Comparison of ENCODE assay signal across 9 cellular contexts in genomic region chr15:53978248-53978906, GRCh38. TPM values are rescaled to one million over a fixed set of nuclear protein-coding genes. Genes with fewer than 3 reads are reported as not detected.
A peak's percentile ranks its signal among the peaks of the same experiment; 100 is the strongest.
DNase-seq lines count a peak whose midpoint lies in the region; ATAC-seq, FAIRE-seq and TF ChIP-seq lines count a peak whose summit lies in the region.
"Had no signal": no experiment of that assay in that cellular context is flagged by ENCODE, and none has a peak within 500 bp of the region (broad histone marks: within the 10 kb centered on the region; RNA-seq: fewer than 3 reads in every experiment).

Gene UNC13C, plus strand, starts transcription at chr15:53978441. Its CDS starts 34,463 bp downstream, at chr15:54012904.

- no peak for TF ChIP-seq CTCF in lower lobe of right lung (IDR thresholded peaks at IDR 0.05)
- TF ChIP-seq CTCF in upper lobe of right lung (IDR thresholded peaks at IDR 0.05) = no peak

- H3K36me3 ChIP-seq in lower lobe of right lung (no peaks in the 10 kb centered on the region), upper lobe of right lung (no peaks in the 10 kb centered on the region)

- DNase-seq in activated naive CD4-positive, alpha-beta T cell treated with anti-CD3 and anti-CD28 coated beads, Interleukin-2, amount 50 U/mL, for 16 hours = peak; percentile 9
- no peak for DNase-seq in activated naive CD4-positive, alpha-beta T cell (lab: John Stamatoyannopoulos, UW)
- DNase-seq in cerebellar cortex (ENCODE audit: low spot score) (peak; percentile 86), lower lobe of right lung (peak; percentile 46), upper lobe of right lung (peak; percentile 64), GM12891 (ENCODE audit: insufficient read length, low spot score) (no peak), HT-29 (ENCODE audit: low spot score) (no peak)
- no peak for DNase-seq in stimulated activated CD4-positive, alpha-beta T cell treated with anti-CD3 and anti-CD28 coated beads, Interleukin-2, amount 100 ng/mL, for 48 hours

- FAIRE-seq in GM12891 (lab: Jason Lieb, UNC) = no peak

- no peak for TF ChIP-seq POLR2A in GM12891 (IDR thresholded peaks at IDR 0.05; ENCODE audit: low read depth, low read length)

- no peak within 1 kb of the TSS for H3K27ac ChIP-seq in lower lobe of right lung
- H3K27ac ChIP-seq in upper lobe of right lung = no peak within 1 kb of the TSS

- peak within 1 kb of the TSS; percentile 39 for H3K4me3 ChIP-seq in lower lobe of right lung
- H3K4me3 ChIP-seq in upper lobe of right lung = peak within 1 kb of the TSS; percentile 29

- intact Hi-C loops in lower lobe of right lung (cut with DNase I) (no loop called here), upper lobe of right lung (cut with DNase I) (no loop called here)

- H3K4me1 ChIP-seq in lower lobe of right lung (peaks cover 7% of the 10 kb centered on the region), upper lobe of right lung (peaks cover 4% of the 10 kb centered on the region)

- H3K9me3 ChIP-seq in lower lobe of right lung (no peaks in the 10 kb centered on the region), upper lobe of right lung (no peaks in the 10 kb centered on the region)

- peaks cover 15% of the 10 kb centered on the region for H3K27me3 ChIP-seq in lower lobe of right lung (ENCODE audit: low read depth)
- peaks cover 10% of the 10 kb centered on the region for H3K27me3 ChIP-seq in upper lobe of right lung

- ATAC-seq in lower lobe of right lung (peak; percentile 45), upper lobe of right lung (peak; percentile 61)

TF ChIP-seq in GM12891, 5 proteins besides CTCF, POLR2A, EP300 and RAD21:
- TF ChIP-seq TAF1 (IDR thresholded peaks at IDR 0.05; ENCODE audit: low read depth, low read length) = no peak
- no peak for TF ChIP-seq PAX5 (IDR thresholded peaks at IDR 0.05; ENCODE audit: insufficient read depth, low read length, severe bottlenecking)
- no peak for TF ChIP-seq POLR2AphosphoS5 (IDR thresholded peaks at IDR 0.05; ENCODE audit: low read depth, low read length)
- no peak for TF ChIP-seq POU2F2 (IDR thresholded peaks at IDR 0.05; ENCODE audit: low read depth, low read length)
- TF ChIP-seq SPI1 (IDR thresholded peaks at IDR 0.05; ENCODE audit: low read depth, low read length) = no peak

RNA-seq across cellular contexts. Expression of gene UNC13C, which starts in this region (rescaled TPM):
- 0.12 TPM for total RNA-seq in lower lobe of right lung
- 0.14 TPM for total RNA-seq in upper lobe of right lung
- 0.42 TPM for polyA plus RNA-seq in GM12891 (2012; ENCODE audit: low read depth, missing spikeins)
- not detected in 2 replicates for total RNA-seq in HT-29 (2014; rRNA removed; shearing (Covaris generic))
- polyA plus RNA-seq: adipose tissue had no signal

Comparison
In these comparisons a context has a peak if more than half of its experiments do, and no peak if none do; other contexts are left out.
1. DNase-seq: peak in activated naive CD4-positive, alpha-beta T cell treated with anti-CD3 and anti-CD28 coated beads, Interleukin-2, amount 50 U/mL, for 16 hours (single experiment) and cerebellar cortex (single experiment); none in activated naive CD4-positive, alpha-beta T cell (0 of 4), GM12891 (single experiment), stimulated activated CD4-positive, alpha-beta T cell treated with anti-CD3 and anti-CD28 coated beads, Interleukin-2, amount 100 ng/mL, for 48 hours (0 of 2) and HT-29 (single experiment).
2. Peak in DNase-seq, ATAC-seq and H3K4me3 ChIP-seq in lower lobe of right lung; RNA of the gene not detected or under 1 TPM.
3. Peak in DNase-seq, ATAC-seq and H3K4me3 ChIP-seq in upper lobe of right lung; RNA of the gene not detected or under 1 TPM.